In genomic region chr6:29552512-29553051, GRCh38 we compare ENCODE assay signal across 8 cellular contexts. TPM values are rescaled to one million over a fixed set of nuclear protein-coding genes. Genes with fewer than 3 reads are reported as not detected.
DNase-seq lines count a peak whose midpoint lies in the region; ATAC-seq and TF ChIP-seq lines count a peak whose summit lies in the region.

No MANE protein-coding gene starts in this region.

- H3K27me3 Mint-ChIP-seq in naive thymus-derived CD8-positive, alpha-beta T cell = peaks cover 37 to 77% (median 64%) of the 10 kb centered on the region in 5 donors
- H3K27me3 Mint-ChIP-seq in activated T-helper 2 cell treated with anti-CD3 and anti-CD28 coated beads, Interferon-gamma antibody, Interleukin-2, Interleukin-4, amounts not matched to agents 10 μg/mL and 5 μg/mL and 100 μg/mL, durations not matched to agents 14 hours and 24 hours and 36 hours (ENCODE audit: low read depth) = peaks cover 74% of the 10 kb centered on the region

- H3K36me3 Mint-ChIP-seq in naive thymus-derived CD8-positive, alpha-beta T cell = peaks cover 0 to 4% (median 0%) of the 10 kb centered on the region in 3 donors
- H3K36me3 Mint-ChIP-seq in activated T-helper 2 cell treated with anti-CD3 and anti-CD28 coated beads, Interferon-gamma antibody, Interleukin-2, Interleukin-4, amounts not matched to agents 10 μg/mL and 5 μg/mL and 100 μg/mL, durations not matched to agents 14 hours and 24 hours and 36 hours (ENCODE audit: low read depth) = no peaks in the 10 kb centered on the region

- H3K36me3 ChIP-seq in esophagus muscularis mucosa = no peaks in the 10 kb centered on the region

- peaks cover 12 to 18% (median 17%) of the 10 kb centered on the region in 4 donors for H3K4me1 ChIP-seq in esophagus muscularis mucosa

- intact Hi-C loops in esophagus muscularis mucosa (cut with DNase I) = no loop called here
- intact Hi-C loops in activated T-helper 2 cell treated with anti-CD3 and anti-CD28 coated beads, Interferon-gamma antibody, Interleukin-2, Interleukin-4, amounts not matched to agents 10 μg/mL and 5 μg/mL and 100 μg/mL, durations not matched to agents 14 hours and 24 hours and 36 hours (cut with micrococcal nuclease) = no loop called here

- DNase-seq in A172 (ENCODE audit: low spot score) = peak; percentile 61
- peak; percentile 77 for DNase-seq in esophagus muscularis mucosa (ENCODE audit: extremely low spot score)
- peak in 5 of 10 donors; percentile 9 to 68 (median 58) for DNase-seq in naive thymus-derived CD8-positive, alpha-beta T cell
- no peak for DNase-seq in activated T-helper 2 cell treated with anti-CD3 and anti-CD28 coated beads, Interferon-gamma antibody, Interleukin-2, Interleukin-4, amounts not matched to agents 10 μg/mL and 5 μg/mL and 100 μg/mL, durations not matched to agents 14 hours and 24 hours and 36 hours (ENCODE audit: low spot score)
- no peak for DNase-seq in effector CD4-positive, alpha-beta T cell

- TF ChIP-seq CTCF in esophagus muscularis mucosa (IDR thresholded peaks at IDR 0.05) = no peak

- H3K4me3 Mint-ChIP-seq in naive thymus-derived CD8-positive, alpha-beta T cell = peak overlapping the region; percentile 74 to 94 (median 90)
- H3K4me3 Mint-ChIP-seq in activated T-helper 2 cell treated with anti-CD3 and anti-CD28 coated beads, Interferon-gamma antibody, Interleukin-2, Interleukin-4, amounts not matched to agents 10 μg/mL and 5 μg/mL and 100 μg/mL, durations not matched to agents 14 hours and 24 hours and 36 hours (ENCODE audit: low read depth) = no peak overlapping the region

- POLR2A ChIA-PET in naive thymus-derived CD8-positive, alpha-beta T cell (lab: Charles Lee) = interaction anchor here (0.6 kb wide), 1 partner anchor 92 kb away, joined by 3 read pairs; no protein-coding TSS in a partner anchor

- no peaks in the 10 kb centered on the region for H3K9me3 Mint-ChIP-seq in naive thymus-derived CD8-positive, alpha-beta T cell
- H3K9me3 Mint-ChIP-seq in activated T-helper 2 cell treated with anti-CD3 and anti-CD28 coated beads, Interferon-gamma antibody, Interleukin-2, Interleukin-4, amounts not matched to agents 10 μg/mL and 5 μg/mL and 100 μg/mL, durations not matched to agents 14 hours and 24 hours and 36 hours = peaks cover 2% of the 10 kb centered on the region

- H3K27ac ChIP-seq in esophagus muscularis mucosa (replicated peaks in 1 of 4) = peak overlapping the region in 2 of 4 donors; percentile 10 to 54

- peaks cover 0 to 47% (median 8%) of the 10 kb centered on the region in 4 donors for H3K27me3 ChIP-seq in esophagus muscularis mucosa

- TF ChIP-seq EP300 in esophagus muscularis mucosa (IDR thresholded peaks at IDR 0.05) = no peak

- 25% methylated on average over 5 of the region's 5 CpGs for WGBS in esophagus muscularis mucosa

- peak overlapping the region in 2 of 10 donors; percentile 6 to 28 for H3K27ac Mint-ChIP-seq in naive thymus-derived CD8-positive, alpha-beta T cell
- no peak overlapping the region for H3K27ac Mint-ChIP-seq in activated T-helper 2 cell treated with anti-CD3 and anti-CD28 coated beads, Interferon-gamma antibody, Interleukin-2, Interleukin-4, amounts not matched to agents 10 μg/mL and 5 μg/mL and 100 μg/mL, durations not matched to agents 14 hours and 24 hours and 36 hours

- H3K4me1 Mint-ChIP-seq in naive thymus-derived CD8-positive, alpha-beta T cell = peaks cover 5 to 18% (median 14%) of the 10 kb centered on the region in 4 donors
- peaks cover 22% of the 10 kb centered on the region for H3K4me1 Mint-ChIP-seq in activated T-helper 2 cell treated with anti-CD3 and anti-CD28 coated beads, Interferon-gamma antibody, Interleukin-2, Interleukin-4, amounts not matched to agents 10 μg/mL and 5 μg/mL and 100 μg/mL, durations not matched to agents 14 hours and 24 hours and 36 hours (ENCODE audit: low read depth)

- TF ChIP-seq POLR2A in esophagus muscularis mucosa (IDR thresholded peaks at IDR 0.05; ENCODE audit: low read depth) = no peak

- ATAC-seq in GM18517 (IDR thresholded peaks at IDR 0.05; ENCODE audit: unreplicated experiment) = peak; percentile 85
- ATAC-seq in HG03060 (IDR thresholded peaks at IDR 0.05; ENCODE audit: low read depth, unreplicated experiment) = peak; percentile 55
- peak; percentile 98 for ATAC-seq in SK-N-SH treated with all-trans-retinoic acid at 6 μM for 48 hours
- peak; percentile 85 to 86 for ATAC-seq in naive thymus-derived CD8-positive, alpha-beta T cell

- no peaks in the 10 kb centered on the region for H3K9me3 ChIP-seq in esophagus muscularis mucosa

- H3K4me3 ChIP-seq in esophagus muscularis mucosa = peak overlapping the region; percentile 48 to 59 (median 52)

TF ChIP-seq in SK-N-SH treated with all-trans-retinoic acid at 6 μM for 48 hours, 23 proteins besides CTCF, POLR2A, EP300 and RAD21 (continues in another document):
- no peak for TF ChIP-seq PPARA (CRISPR knock-in tag; IDR thresholded peaks at IDR 0.05; ENCODE audit: borderline replicate concordance)
- no peak for TF ChIP-seq ARNTL (CRISPR knock-in tag; IDR thresholded peaks at IDR 0.05; ENCODE audit: borderline replicate concordance, low read depth)
- TF ChIP-seq CSDC2 (CRISPR knock-in tag; IDR thresholded peaks at IDR 0.05) = no peak
- no peak for TF ChIP-seq ZFP30 (CRISPR knock-in tag; IDR thresholded peaks at IDR 0.05)
- no peak for TF ChIP-seq TSHZ2 (CRISPR knock-in tag; IDR thresholded peaks at IDR 0.05)
- TF ChIP-seq GLIS3 (CRISPR knock-in tag; IDR thresholded peaks at IDR 0.05) = no peak
- no peak for TF ChIP-seq BACH2 (CRISPR knock-in tag; IDR thresholded peaks at IDR 0.05; ENCODE audit: borderline replicate concordance)
- no peak for TF ChIP-seq ZFP3 (CRISPR knock-in tag; IDR thresholded peaks at IDR 0.05)
- no peak for TF ChIP-seq TCF4 (CRISPR knock-in tag; IDR thresholded peaks at IDR 0.05; ENCODE audit: borderline replicate concordance)
- TF ChIP-seq CREB5 (CRISPR knock-in tag; IDR thresholded peaks at IDR 0.05; ENCODE audit: low read depth) = no peak
- no peak for TF ChIP-seq PATZ1 (CRISPR knock-in tag; IDR thresholded peaks at IDR 0.05; ENCODE audit: borderline replicate concordance)

RNA-seq across cellular contexts. Expression of gene UBD, which starts 7.0 kb away (rescaled TPM):
- total RNA-seq in A172 (2014; rRNA removed; shearing (Covaris generic)) = not detected in 2 replicates
- under 1 TPM in 1 of 4 donors, not detected in 3; 0.50 TPM for total RNA-seq in esophagus muscularis mucosa
- not detected for total RNA-seq in naive thymus-derived CD8-positive, alpha-beta T cell
- polyA plus RNA-seq in naive thymus-derived CD8-positive, alpha-beta T cell = not detected
- total RNA-seq in activated T-helper 2 cell treated with anti-CD3 and anti-CD28 coated beads, Interferon-gamma antibody, Interleukin-2, Interleukin-4, amounts not matched to agents 10 μg/mL and 5 μg/mL and 100 μg/mL, durations not matched to agents 14 hours and 24 hours and 36 hours = 0.34 TPM in 2 replicates

RNA-seq across cellular contexts. Expression of gene OR2H2, which starts 32.3 kb away (rescaled TPM):
- total RNA-seq in A172 (2014; rRNA removed; shearing (Covaris generic)) = not detected in 2 replicates
- not detected for total RNA-seq in esophagus muscularis mucosa
- total RNA-seq in naive thymus-derived CD8-positive, alpha-beta T cell = not detected
- not detected for polyA plus RNA-seq in naive thymus-derived CD8-positive, alpha-beta T cell
- not detected in 2 replicates for total RNA-seq in activated T-helper 2 cell treated with anti-CD3 and anti-CD28 coated beads, Interferon-gamma antibody, Interleukin-2, Interleukin-4, amounts not matched to agents 10 μg/mL and 5 μg/mL and 100 μg/mL, durations not matched to agents 14 hours and 24 hours and 36 hours

Comparison
In these comparisons a context has a peak if more than half of its experiments do, and no peak if none do; other contexts are left out.
1. DNase-seq: peak in A172 (single experiment) and esophagus muscularis mucosa (single experiment); none in activated T-helper 2 cell treated with anti-CD3 and anti-CD28 coated beads, Interferon-gamma antibody, Interleukin-2, Interleukin-4, amounts not matched to agents 10 μg/mL and 5 μg/mL and 100 μg/mL, durations not matched to agents 14 hours and 24 hours and 36 hours (single experiment) and effector CD4-positive, alpha-beta T cell (single experiment).
2. Peak in every context shown above with its lines, with median percentiles within 50 percentile points of each other: ATAC-seq.